ENCODE assay signal across 18 cellular contexts in genomic region chr7:33814958-33815735, GRCh38.
DNase-seq lines count a peak whose midpoint lies in the region; ATAC-seq and TF ChIP-seq lines count a peak whose summit lies in the region.
"Had no signal": no experiment of that assay in that cellular context is flagged by ENCODE, and none has a peak within 500 bp of the region (broad histone marks: within the 10 kb centered on the region; RNA-seq: fewer than 3 reads in every experiment).

No MANE protein-coding gene starts in this region.

- H3K27ac Mint-ChIP-seq in neural progenitor cell = no peak overlapping the region
- H3K27ac Mint-ChIP-seq in activated CD4-positive, alpha-beta T cell treated with anti-CD3 and anti-CD28 coated beads for 36 hours = no peak overlapping the region
- H3K27ac Mint-ChIP-seq: activated CD8-positive, alpha-beta T cell treated with anti-CD3 and anti-CD28 coated beads, Interleukin-2, amount 10 ng/mL, durations not matched to agents 7 days and 5 days; CD4-positive, CD25-positive, alpha-beta regulatory T cell had no signal

- ATAC-seq in Right ventricle myocardium inferior = peak; percentile 82
- ATAC-seq in aorta (ENCODE audit: low FRiP score) = peak; percentile 81
- ATAC-seq in GM21515 (IDR thresholded peaks at IDR 0.05; ENCODE audit: unreplicated experiment) = no peak
- no peak for ATAC-seq in activated CD4-positive, alpha-beta T cell treated with anti-CD3 and anti-CD28 coated beads for 36 hours
- ATAC-seq: A549; activated CD8-positive, alpha-beta T cell treated with anti-CD3 and anti-CD28 coated beads, Interleukin-2, amount 10 ng/mL, durations not matched to agents 7 days and 5 days had no signal

- no peak for TF ChIP-seq CTCF in fibroblast of lung (conservative IDR thresholded peaks at IDR 0.05 in 1 of 2, IDR thresholded peaks at IDR 0.05 in 1 of 2; ENCODE audit: low read depth in 1 of 2, low read length in 2 of 2)
- TF ChIP-seq CTCF in neural progenitor cell (IDR thresholded peaks at IDR 0.05) = no peak

- H2AFZ ChIP-seq in fibroblast of lung (ENCODE audit: low read length) (peak overlapping the region; percentile 92), neural progenitor cell (replicated peaks) (peak overlapping the region; percentile 78)

- H3K4me2 ChIP-seq in fibroblast of lung (ENCODE audit: extremely low read depth, insufficient read depth, low read length) (peak overlapping the region; percentile 89), neural progenitor cell (no peak overlapping the region)
- H3K4me2 ChIP-seq: smooth muscle cell had no signal

- H3K27me3 ChIP-seq in fibroblast of lung (ENCODE audit: control insufficient read depth, insufficient read depth, low read length) = no peaks in the 10 kb centered on the region
- no peaks in the 10 kb centered on the region for H3K27me3 ChIP-seq in neural progenitor cell
- H3K27me3 ChIP-seq in aorta (ENCODE audit: control insufficient read depth in 1 of 2, insufficient read depth in 2 of 2, low read length in 1 of 2) = no peaks in the 10 kb centered on the region
- H3K27me3 ChIP-seq: thyroid gland had no signal

- no peaks in the 10 kb centered on the region for H3K9me3 ChIP-seq in fibroblast of lung (ENCODE audit: control insufficient read depth, insufficient read depth, low read depth, low read length)
- H3K9me3 ChIP-seq in neural progenitor cell (ENCODE audit: low read depth) = no peaks in the 10 kb centered on the region
- H3K9me3 ChIP-seq in aorta (ENCODE audit: control insufficient read depth, low read length) = no peaks in the 10 kb centered on the region
- H3K9me3 ChIP-seq: A549, HAP-1, thyroid gland had no signal

- H3K36me3 ChIP-seq in fibroblast of lung (ENCODE audit: control insufficient read depth, insufficient read depth, low read length) (no peaks in the 10 kb centered on the region), neural progenitor cell (peaks cover 7% of the 10 kb centered on the region), aorta (ENCODE audit: control insufficient read depth in 1 of 2, insufficient read depth in 2 of 2, low read length in 1 of 2) (no peaks in the 10 kb centered on the region)
- H3K36me3 ChIP-seq: HAP-1, thyroid gland had no signal

- no peaks in the 10 kb centered on the region for H3K36me3 Mint-ChIP-seq in neural progenitor cell
- no peaks in the 10 kb centered on the region for H3K36me3 Mint-ChIP-seq in activated CD4-positive, alpha-beta T cell treated with anti-CD3 and anti-CD28 coated beads for 36 hours (ENCODE audit: low read depth)
- H3K36me3 Mint-ChIP-seq: CD4-positive, CD25-positive, alpha-beta regulatory T cell had no signal

- H3K4me1 Mint-ChIP-seq in neural progenitor cell = peaks cover 2% of the 10 kb centered on the region
- peaks cover 4% of the 10 kb centered on the region for H3K4me1 Mint-ChIP-seq in activated CD4-positive, alpha-beta T cell treated with anti-CD3 and anti-CD28 coated beads for 36 hours
- H3K4me1 Mint-ChIP-seq: CD4-positive, CD25-positive, alpha-beta regulatory T cell had no signal

- H3K79me2 ChIP-seq in fibroblast of lung (ENCODE audit: control insufficient read depth, insufficient read depth, low read length) (no peaks in the 10 kb centered on the region), neural progenitor cell (ENCODE audit: low read depth) (no peaks in the 10 kb centered on the region)

- intact Hi-C loops in Right ventricle myocardium inferior (cut with DNase I) (no loop called here), cardiac septum (cut with DNase I) (no loop called here), aorta (cut with DNase I) (no loop called here)
- intact Hi-C loops in activated CD4-positive, alpha-beta T cell treated with anti-CD3 and anti-CD28 coated beads for 36 hours (cut with DNase I, micrococcal nuclease) = loop anchor here in 1 of 2 experiments (5.0 kb wide), 1 partner anchor 1653 kb away; no protein-coding TSS in a partner anchor

- no peaks in the 10 kb centered on the region for H3K9me3 Mint-ChIP-seq in neural progenitor cell
- peaks cover 15% of the 10 kb centered on the region for H3K9me3 Mint-ChIP-seq in activated CD4-positive, alpha-beta T cell treated with anti-CD3 and anti-CD28 coated beads for 36 hours (ENCODE audit: low read depth)

- CTCF ChIA-PET in activated CD4-positive, alpha-beta T cell treated with anti-CD3 and anti-CD28 coated beads for 36 hours (lab: Charles Lee) = no interaction called here

- H3F3A ChIP-seq in neural progenitor cell (ENCODE audit: low read depth) = no peaks in the 10 kb centered on the region

- H3K27ac ChIP-seq in fibroblast of lung (ENCODE audit: insufficient read depth, low read length) (peak overlapping the region; percentile 53), neural progenitor cell (no peak overlapping the region), aorta (ENCODE audit: low read depth in 1 of 2, low read length in 2 of 2) (no peak overlapping the region)
- H3K27ac ChIP-seq: A549, RWPE1 had no signal

- H3K4me1 ChIP-seq in fibroblast of lung (ENCODE audit: control insufficient read depth, extremely low read depth, insufficient read depth, low read length) = peaks cover 5% of the 10 kb centered on the region
- H3K4me1 ChIP-seq in neural progenitor cell = peaks cover 8% of the 10 kb centered on the region
- peaks cover 3% of the 10 kb centered on the region in 2 donors for H3K4me1 ChIP-seq in aorta (ENCODE audit: control insufficient read depth in 1 of 2, insufficient read depth in 2 of 2, low read length in 2 of 2)
- H3K4me1 ChIP-seq: A549, HAP-1, thyroid gland had no signal

- H3K9ac ChIP-seq in fibroblast of lung (ENCODE audit: insufficient read depth, low read length) (no peak overlapping the region), neural progenitor cell (no peak overlapping the region)

- POLR2A ChIA-PET in activated CD4-positive, alpha-beta T cell treated with anti-CD3 and anti-CD28 coated beads for 36 hours (lab: Charles Lee) = interaction anchor here (0.6 kb wide), 1 partner anchor 69 kb away, joined by 3 read pairs; no protein-coding TSS in a partner anchor

- peak overlapping the region in 3 of 4 experiments; percentile 30 to 35 (median 32) for H3K4me3 ChIP-seq in fibroblast of lung (replicated peaks in 1 of 4; ENCODE audit: control extremely low read depth in 1 of 4, insufficient read depth in 1 of 4, low read depth in 3 of 4, low read length in 4 of 4)
- H3K4me3 ChIP-seq in neural progenitor cell = no peak overlapping the region
- peak overlapping the region; percentile 64 to 95 for H3K4me3 ChIP-seq in aorta (ENCODE audit: low read length in 2 of 2)
- H3K4me3 ChIP-seq: A549, HAP-1, smooth muscle cell, thyroid gland had no signal

- 12 to 15% methylated on average over 9 of the region's 9 CpGs for WGBS in aorta, 2 donors

- no peaks in the 10 kb centered on the region for H4K20me1 ChIP-seq in fibroblast of lung (ENCODE audit: control insufficient read depth, extremely low read depth, insufficient read depth, low read length)
- H4K20me1 ChIP-seq in neural progenitor cell (ENCODE audit: low read depth) = no peaks in the 10 kb centered on the region

- H3K4me3 Mint-ChIP-seq in neural progenitor cell = no peak overlapping the region
- no peak overlapping the region for H3K4me3 Mint-ChIP-seq in activated CD4-positive, alpha-beta T cell treated with anti-CD3 and anti-CD28 coated beads for 36 hours
- H3K4me3 Mint-ChIP-seq: activated CD8-positive, alpha-beta T cell treated with anti-CD3 and anti-CD28 coated beads, Interleukin-2, amount 10 ng/mL, durations not matched to agents 7 days and 5 days; CD4-positive, CD25-positive, alpha-beta regulatory T cell had no signal

- no peak for DNase-seq in Right ventricle myocardium inferior (ENCODE audit: missing footprints)
- no peak for DNase-seq in cardiac septum (ENCODE audit: low spot score)
- DNase-seq in fibroblast of lung (ENCODE audit: low read depth in 2 of 2) = no peak
- no peak for DNase-seq in neural progenitor cell (ENCODE audit: low spot score)
- peak in 1 of 2 donors; percentile 40 for DNase-seq in aorta
- no peak for DNase-seq in activated CD4-positive, alpha-beta T cell treated with anti-CD3 and anti-CD28 coated beads for 36 hours
- DNase-seq in D341Med (ENCODE audit: low spot score) = no peak
- DNase-seq: activated CD8-positive, alpha-beta T cell treated with anti-CD3 and anti-CD28 coated beads, Interleukin-2, amount 10 ng/mL, durations not matched to agents 7 days and 5 days; DND-41; hippocampal formation; NCI-H1092; thyroid gland had no signal

- H3K27me3 Mint-ChIP-seq in neural progenitor cell (ENCODE audit: insufficient read depth, low read depth) = no peaks in the 10 kb centered on the region
- H3K27me3 Mint-ChIP-seq in activated CD4-positive, alpha-beta T cell treated with anti-CD3 and anti-CD28 coated beads for 36 hours = peaks cover 1% of the 10 kb centered on the region
- H3K27me3 Mint-ChIP-seq: CD4-positive, CD25-positive, alpha-beta regulatory T cell had no signal

Comparison
In these comparisons a context has a peak if more than half of its experiments do, and no peak if none do; other contexts are left out.
1. ATAC-seq: peak in Right ventricle myocardium inferior (single experiment) and aorta (single experiment); none in GM21515 (single experiment) and activated CD4-positive, alpha-beta T cell treated with anti-CD3 and anti-CD28 coated beads for 36 hours (single experiment).